ENCODE assay signal across 23 cellular contexts in genomic region chr9:125851971-125852370, GRCh38.
DNase-seq lines count a peak whose midpoint lies in the region; ATAC-seq and TF ChIP-seq lines count a peak whose summit lies in the region.
"Had no signal": no experiment of that assay in that cellular context is flagged by ENCODE, and none has a peak within 500 bp of the region (broad histone marks: within the 10 kb centered on the region; RNA-seq: fewer than 3 reads in every experiment).

No MANE protein-coding gene starts in this region.

- no peak overlapping the region for H2AFZ ChIP-seq in fibroblast of lung (ENCODE audit: low read length)
- H2AFZ ChIP-seq: GM23248 had no signal

- H3K9me3 ChIP-seq in fibroblast of lung (ENCODE audit: control insufficient read depth, insufficient read depth, low read depth, low read length): no peaks in the 10 kb centered on the region
- H3K9me3 ChIP-seq in effector memory CD4-positive, alpha-beta T cell (ENCODE audit: control insufficient read depth, low read length): no peaks in the 10 kb centered on the region
- H3K9me3 ChIP-seq: left lung, ovary, Peyer's patch had no signal

- no peak for TF ChIP-seq CTCF in fibroblast of lung (conservative IDR thresholded peaks at IDR 0.05 in 1 of 2, IDR thresholded peaks at IDR 0.05 in 1 of 2; ENCODE audit: low read depth in 1 of 2, low read length in 2 of 2)

- H3K4me1 ChIP-seq in fibroblast of lung (ENCODE audit: control insufficient read depth, extremely low read depth, insufficient read depth, low read length): peaks cover 8% of the 10 kb centered on the region
- H3K4me1 ChIP-seq in effector memory CD4-positive, alpha-beta T cell (ENCODE audit: control insufficient read depth, insufficient read depth, low read length, poor library complexity, severe bottlenecking): no peaks in the 10 kb centered on the region
- H3K4me1 ChIP-seq: Peyer's patch had no signal

- H3K27me3 ChIP-seq in fibroblast of lung (ENCODE audit: control insufficient read depth, insufficient read depth, low read length): no peaks in the 10 kb centered on the region
- H3K27me3 ChIP-seq in effector memory CD4-positive, alpha-beta T cell (replicated peaks; ENCODE audit: control insufficient read depth, insufficient read depth, low read length, poor library complexity, severe bottlenecking): no peaks in the 10 kb centered on the region
- H3K27me3 ChIP-seq: left lung, ovary, Peyer's patch had no signal

- no peaks in the 10 kb centered on the region for H3K36me3 ChIP-seq in fibroblast of lung (ENCODE audit: control insufficient read depth, insufficient read depth, low read length)
- no peaks in the 10 kb centered on the region for H3K36me3 ChIP-seq in effector memory CD4-positive, alpha-beta T cell (ENCODE audit: control insufficient read depth, insufficient read depth, low read length)
- H3K36me3 ChIP-seq: left lung, ovary, Peyer's patch had no signal

- H3K27ac ChIP-seq in fibroblast of lung (ENCODE audit: insufficient read depth, low read length): no peak overlapping the region
- H3K27ac ChIP-seq in effector memory CD4-positive, alpha-beta T cell (ENCODE audit: insufficient read depth, low read length, poor library complexity, severe bottlenecking): no peak overlapping the region
- H3K27ac ChIP-seq: GM23248, left lung, ovary, Peyer's patch had no signal

- H3K9ac ChIP-seq in fibroblast of lung (ENCODE audit: insufficient read depth, low read length): no peak overlapping the region
- H3K9ac ChIP-seq: GM23248 had no signal

- peak; percentile 65 for DNase-seq in DMS 273 treated with DMSO at 0.1 percent for 48 hours (lab: John Stamatoyannopoulos, UW)
- peak; percentile 87 for DNase-seq in NCI-H1092 treated with DMSO at 0.1 percent for 48 hours (lab: John Stamatoyannopoulos, UW)
- peak; percentile 76 for DNase-seq in NCI-H82 (lab: John Stamatoyannopoulos, UW)
- no peak for DNase-seq in fibroblast of lung (ENCODE audit: low read depth in 2 of 2)
- no peak for DNase-seq in HuH-7.5 (ENCODE audit: low spot score)
- DNase-seq in effector memory CD4-positive, alpha-beta T cell: no peak
- DNase-seq: activated CD4-positive, alpha-beta T cell treated with anti-CD3 and anti-CD28 coated beads, Interleukin-2, amount 50 U/mL, for 48 hours; activated CD4-positive, CD25-positive, alpha-beta regulatory T cell treated with anti-CD3 and anti-CD28 coated beads, Interleukin-2, amount 50 U/mL, for 72 hours; activated naive CD8-positive, alpha-beta T cell treated with anti-CD3 and anti-CD28 coated beads, Interleukin-2, amount 50 U/mL, for 24 hours; activated T-cell treated with anti-CD3 and anti-CD28 coated beads, Interleukin-2, amount 50 U/mL, for 72 hours; DMS79 treated with DMSO at 0.1 percent for 48 hours; left lung; mesendoderm; NCI-H1436 treated with DMSO at 0.1 percent for 48 hours; NCI-H526 treated with DMSO at 0.1 percent for 48 hours; ovary; Peyer's patch; SHP77 treated with DMSO at 0.1 percent for 48 hours; small intestine; stimulated activated naive CD4-positive, alpha-beta T cell had no signal

- H3K79me2 ChIP-seq in fibroblast of lung (ENCODE audit: control insufficient read depth, insufficient read depth, low read length): peaks cover 40% of the 10 kb centered on the region

- H4K20me1 ChIP-seq in fibroblast of lung (ENCODE audit: control insufficient read depth, extremely low read depth, insufficient read depth, low read length): no peaks in the 10 kb centered on the region

- no peak overlapping the region for H3K4me3 ChIP-seq in fibroblast of lung (replicated peaks in 1 of 4; ENCODE audit: control extremely low read depth in 1 of 4, insufficient read depth in 1 of 4, low read depth in 3 of 4, low read length in 4 of 4)
- H3K4me3 ChIP-seq in effector memory CD4-positive, alpha-beta T cell (ENCODE audit: insufficient read depth, low read depth, low read length, poor library complexity, severe bottlenecking): no peak overlapping the region
- H3K4me3 ChIP-seq: GM23248, left lung, ovary, Peyer's patch had no signal

- peak overlapping the region; percentile 17 for H3K4me2 ChIP-seq in fibroblast of lung (ENCODE audit: extremely low read depth, insufficient read depth, low read length)

- no peak for ATAC-seq in HG02870 (IDR thresholded peaks at IDR 0.05; ENCODE audit: unreplicated experiment)
- ATAC-seq in HG03457 (IDR thresholded peaks at IDR 0.05; ENCODE audit: unreplicated experiment): no peak
- ATAC-seq: activated naive CD8-positive, alpha-beta T cell treated with anti-CD3 and anti-CD28 coated beads, Interleukin-2, amount 50 U/mL, for 24 hours; activated T-cell treated with anti-CD3 and anti-CD28 coated beads, Interleukin-2, amount 50 U/mL, for 72 hours; left lung had no signal

Comparison
In these comparisons a context has a peak if more than half of its experiments do, and no peak if none do; other contexts are left out.
1. DNase-seq: peak in DMS 273 treated with DMSO at 0.1 percent for 48 hours (single experiment), NCI-H1092 treated with DMSO at 0.1 percent for 48 hours (single experiment) and NCI-H82 (single experiment); none in fibroblast of lung (0 of 2), HuH-7.5 (single experiment) and effector memory CD4-positive, alpha-beta T cell (0 of 3).